In the genomic region with DNA sequence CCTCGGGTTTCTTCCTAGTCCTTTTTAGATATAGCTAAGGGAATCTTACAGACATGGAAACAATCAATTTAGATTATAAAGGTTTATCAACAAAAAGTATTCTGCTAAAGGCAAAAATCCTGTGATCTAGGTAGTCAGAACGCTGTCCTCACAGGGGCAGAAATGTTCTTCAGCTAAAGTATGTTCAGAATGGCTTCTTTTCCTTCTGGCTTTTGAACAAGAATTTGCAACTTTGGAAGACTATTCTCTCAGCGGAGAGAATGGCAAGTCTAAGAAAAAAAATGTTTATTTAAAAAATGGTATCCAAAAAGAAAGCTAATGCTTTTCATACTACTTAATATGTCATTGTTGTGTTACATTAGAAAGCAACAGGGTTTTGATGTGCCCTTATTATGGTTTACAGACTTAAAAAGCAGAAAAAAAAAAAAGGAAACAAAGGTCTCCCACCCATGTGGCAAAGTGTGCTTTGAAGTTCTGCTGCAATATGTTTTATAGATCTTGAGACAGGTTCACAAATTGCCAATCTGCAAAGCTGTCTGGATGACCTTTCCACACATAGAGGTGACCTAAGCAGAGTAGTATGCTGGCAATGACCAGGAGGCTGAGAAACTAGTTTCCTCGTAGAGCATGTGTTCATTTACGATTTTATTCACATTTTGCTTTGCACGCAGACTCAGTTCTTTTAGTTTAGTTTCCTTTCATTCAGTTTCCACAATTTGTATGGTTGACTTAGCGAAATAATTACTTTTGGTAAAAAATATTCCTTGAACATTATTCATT, we compare ENCODE assay signal across 9 cellular contexts. TPM values are rescaled to one million over a fixed set of nuclear protein-coding genes. Genes with fewer than 3 reads are reported as not detected.
DNase-seq lines count a peak whose midpoint lies in the region; ATAC-seq and TF ChIP-seq lines count a peak whose summit lies in the region.
"Had no signal": no experiment of that assay in that cellular context is flagged by ENCODE, and none has a peak within 500 bp of the region (broad histone marks: within the 10 kb centered on the region; RNA-seq: fewer than 3 reads in every experiment).

No MANE protein-coding gene starts in this region.

- H3K4me3 ChIP-seq in PC-9 (no peak overlapping the region), osteoblast (ENCODE audit: insufficient read depth, low read length) (no peak overlapping the region)

- no peaks in the 10 kb centered on the region; the same call in none of the 2 replicates for H3F3A ChIP-seq in PC-9 (ENCODE audit: insufficient read depth, low read depth)

- TF ChIP-seq CTCF in PC-9 (conservative IDR thresholded peaks at IDR 0.05) (no peak), osteoblast (IDR thresholded peaks at IDR 0.05; ENCODE audit: extremely low read depth, low read depth, low read length) (no peak)

- H3K4me2 ChIP-seq in PC-9 (no peak overlapping the region), osteoblast (ENCODE audit: insufficient read depth, low read length) (peak overlapping the region; percentile 38)

- H3K27ac ChIP-seq in PC-9 (peak overlapping the region; percentile 43), osteoblast (ENCODE audit: low read depth, low read length) (peak overlapping the region; percentile 91)

- H4K20me1 ChIP-seq in PC-9 (ENCODE audit: insufficient read depth), result no peaks in the 10 kb centered on the region
- no peaks in the 10 kb centered on the region for H4K20me1 ChIP-seq in osteoblast (ENCODE audit: insufficient read depth, low read length)

- H3K4me1 ChIP-seq in PC-9 (replicated peaks; ENCODE audit: insufficient read depth) (peaks cover 21% of the 10 kb centered on the region; the same call in 1 of the 2 replicates), osteoblast (ENCODE audit: insufficient read depth, low read length) (peaks cover 23% of the 10 kb centered on the region)

- no peaks in the 10 kb centered on the region for H3K9me3 ChIP-seq in PC-9 (ENCODE audit: insufficient read depth, low read depth)
- H3K9me3 ChIP-seq in osteoblast (ENCODE audit: low read depth, low read length), result no peaks in the 10 kb centered on the region

- DNase-seq in AG08396 (ENCODE audit: low spot score) (peak; percentile 33), PC-9 (no peak), fibroblast of gingiva (ENCODE audit: low read depth) (peak; percentile 65), osteoblast (ENCODE audit: insufficient read length, low spot score, missing footprints) (peak; percentile 67), cerebellar cortex (ENCODE audit: low spot score) (no peak)
- DNase-seq in activated naive CD4-positive, alpha-beta T cell treated with anti-CD3 and anti-CD28 coated beads, Interleukin-2, amount 50 U/mL, for 16 hours, result no peak
- DNase-seq in activated CD4-positive, alpha-beta T cell treated with anti-CD3 and anti-CD28 coated beads, Interleukin-2, amount 10 ng/mL, durations not matched to agents 24 days and 14 days, result no peak
- DNase-seq: CD4-positive, alpha-beta T cell had no signal

- H3K79me2 ChIP-seq in PC-9 (ENCODE audit: low read depth), result no peaks in the 10 kb centered on the region
- no peaks in the 10 kb centered on the region for H3K79me2 ChIP-seq in osteoblast (ENCODE audit: insufficient read depth, low read length)

- POLR2A ChIA-PET in PC-9 (lab: Charles Lee; ENCODE audit: unreplicated experiment), result no interaction called here

- H3K36me3 Mint-ChIP-seq in activated CD4-positive, alpha-beta T cell treated with anti-CD3 and anti-CD28 coated beads, Interleukin-2, amount 10 ng/mL, durations not matched to agents 24 days and 14 days (ENCODE audit: low read depth), result no peaks in the 10 kb centered on the region
- no peaks in the 10 kb centered on the region for H3K36me3 Mint-ChIP-seq in stimulated activated memory B cell treated with anti-CD40 and anti-IgM and Interleukin-4, amounts not matched to agents 10 μg/mL and 1 μg/mL and 100 μg/mL, for 72 hours

- no TSS peak for BruUV-seq in PC-9 (replicated peaks; lab: Mats Ljungman, UMichigan)

- intact Hi-C loops in PC-9 (cut with micrococcal nuclease; ENCODE audit: unreplicated experiment), result no loop called here
- intact Hi-C loops in activated CD4-positive, alpha-beta T cell treated with anti-CD3 and anti-CD28 coated beads, Interleukin-2, amount 10 ng/mL, durations not matched to agents 24 days and 14 days (cut with micrococcal nuclease), result loop anchor here (5.0 kb wide), 1 partner anchor 43 kb away; no protein-coding TSS in a partner anchor

- no peaks in the 10 kb centered on the region for H3K9me3 Mint-ChIP-seq in activated CD4-positive, alpha-beta T cell treated with anti-CD3 and anti-CD28 coated beads, Interleukin-2, amount 10 ng/mL, durations not matched to agents 24 days and 14 days
- no peaks in the 10 kb centered on the region for H3K9me3 Mint-ChIP-seq in stimulated activated memory B cell treated with anti-CD40 and anti-IgM and Interleukin-4, amounts not matched to agents 10 μg/mL and 1 μg/mL and 100 μg/mL, for 72 hours
- H3K9me3 Mint-ChIP-seq: CD4-positive, alpha-beta T cell had no signal

- H2AFZ ChIP-seq in PC-9 (no peak overlapping the region), osteoblast (ENCODE audit: low read length) (no peak overlapping the region)

- H3K36me3 ChIP-seq in PC-9 (ENCODE audit: low read depth), result no peaks in the 10 kb centered on the region
- H3K36me3 ChIP-seq in osteoblast (ENCODE audit: insufficient read depth, low read length), result no peaks in the 10 kb centered on the region

- no peak for ATAC-seq in stimulated activated memory B cell treated with anti-CD40 and anti-IgM and Interleukin-4, amounts not matched to agents 10 μg/mL and 1 μg/mL and 100 μg/mL, for 72 hours

- H3K4me1 Mint-ChIP-seq in activated CD4-positive, alpha-beta T cell treated with anti-CD3 and anti-CD28 coated beads, Interleukin-2, amount 10 ng/mL, durations not matched to agents 24 days and 14 days, result peaks cover 4% of the 10 kb centered on the region
- peaks cover 9% of the 10 kb centered on the region for H3K4me1 Mint-ChIP-seq in stimulated activated memory B cell treated with anti-CD40 and anti-IgM and Interleukin-4, amounts not matched to agents 10 μg/mL and 1 μg/mL and 100 μg/mL, for 72 hours

- CTCF ChIA-PET in PC-9 (lab: Charles Lee), result no interaction called here

- H3K27me3 ChIP-seq in PC-9 (ENCODE audit: insufficient read depth, low read depth) (no peaks in the 10 kb centered on the region), osteoblast (ENCODE audit: insufficient read depth, low read length) (no peaks in the 10 kb centered on the region)

- no peak overlapping the region for H3K27ac Mint-ChIP-seq in activated CD4-positive, alpha-beta T cell treated with anti-CD3 and anti-CD28 coated beads, Interleukin-2, amount 10 ng/mL, durations not matched to agents 24 days and 14 days
- H3K27ac Mint-ChIP-seq in stimulated activated memory B cell treated with anti-CD40 and anti-IgM and Interleukin-4, amounts not matched to agents 10 μg/mL and 1 μg/mL and 100 μg/mL, for 72 hours, result no peak overlapping the region
- H3K27ac Mint-ChIP-seq: CD4-positive, alpha-beta T cell had no signal

- peaks cover 2% of the 10 kb centered on the region for H3K27me3 Mint-ChIP-seq in activated CD4-positive, alpha-beta T cell treated with anti-CD3 and anti-CD28 coated beads, Interleukin-2, amount 10 ng/mL, durations not matched to agents 24 days and 14 days
- no peaks in the 10 kb centered on the region for H3K27me3 Mint-ChIP-seq in stimulated activated memory B cell treated with anti-CD40 and anti-IgM and Interleukin-4, amounts not matched to agents 10 μg/mL and 1 μg/mL and 100 μg/mL, for 72 hours

- H3K9me2 ChIP-seq in PC-9 (ENCODE audit: insufficient read depth), result no peaks in the 10 kb centered on the region

- H3K4me3 Mint-ChIP-seq in activated CD4-positive, alpha-beta T cell treated with anti-CD3 and anti-CD28 coated beads, Interleukin-2, amount 10 ng/mL, durations not matched to agents 24 days and 14 days, result no peak overlapping the region
- no peak overlapping the region for H3K4me3 Mint-ChIP-seq in stimulated activated memory B cell treated with anti-CD40 and anti-IgM and Interleukin-4, amounts not matched to agents 10 μg/mL and 1 μg/mL and 100 μg/mL, for 72 hours
- H3K4me3 Mint-ChIP-seq: CD4-positive, alpha-beta T cell had no signal

RNA-seq across cellular contexts. Expression of a gene that starts 45.1 kb away (rescaled TPM):
- total RNA-seq in PC-9 (2021) (23.0 and 29.9 TPM in 2 replicates), osteoblast (84.0 and 101 TPM in 2 replicates)
- total RNA-seq in activated CD4-positive, alpha-beta T cell treated with anti-CD3 and anti-CD28 coated beads, Interleukin-2, amount 10 ng/mL, durations not matched to agents 24 days and 14 days, result 39.4 and 40.6 TPM in 2 replicates

Comparison
In these comparisons a context has a peak if more than half of its experiments do, and no peak if none do; other contexts are left out.
1. DNase-seq: peak in AG08396 (single experiment), fibroblast of gingiva (single experiment) and osteoblast (single experiment); none in PC-9 (0 of 2), activated naive CD4-positive, alpha-beta T cell treated with anti-CD3 and anti-CD28 coated beads, Interleukin-2, amount 50 U/mL, for 16 hours (single experiment), cerebellar cortex (single experiment) and activated CD4-positive, alpha-beta T cell treated with anti-CD3 and anti-CD28 coated beads, Interleukin-2, amount 10 ng/mL, durations not matched to agents 24 days and 14 days (single experiment).